Comparison of ENCODE assay signal across 9 cellular contexts in the genomic region with DNA sequence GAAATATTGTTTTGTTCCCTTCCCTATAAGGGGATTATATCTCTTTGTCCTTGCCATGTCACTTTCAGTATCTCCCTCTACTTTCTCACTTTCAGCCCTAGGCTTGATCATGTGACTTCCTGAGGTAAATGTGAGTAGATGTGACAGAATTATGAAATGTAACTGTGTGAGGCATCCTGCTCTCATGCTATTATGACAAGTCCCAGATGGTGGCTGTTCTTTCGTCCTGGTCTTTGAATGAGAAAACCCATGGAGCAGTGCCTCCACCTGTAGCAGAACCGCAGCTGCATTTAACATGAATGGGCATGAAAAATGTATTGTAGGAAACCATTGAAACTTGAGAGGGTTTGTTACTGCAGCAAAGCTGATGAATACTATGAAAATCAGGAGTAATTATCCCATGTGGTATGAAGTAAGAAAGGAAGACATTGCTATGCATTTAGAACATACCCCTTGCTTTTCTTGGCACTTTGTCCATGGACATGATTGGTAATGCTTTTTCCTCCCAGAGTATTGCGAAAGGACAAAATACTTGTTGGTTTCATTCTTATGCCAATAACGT.
A peak's percentile ranks its signal among the peaks of the same experiment; 100 is the strongest.
DNase-seq lines count a peak whose midpoint lies in the region; ATAC-seq and TF ChIP-seq lines count a peak whose summit lies in the region.
"Had no signal": no experiment of that assay in that cellular context is flagged by ENCODE, and none has a peak within 500 bp of the region (broad histone marks: within the 10 kb centered on the region; RNA-seq: fewer than 3 reads in every experiment).

No MANE protein-coding gene starts in this region.

- peak; percentile 100 for ATAC-seq in GM18909 (IDR thresholded peaks at IDR 0.05; ENCODE audit: poor library complexity, unreplicated experiment)
- peak; percentile 97 for ATAC-seq in HG03039 (IDR thresholded peaks at IDR 0.05; ENCODE audit: unreplicated experiment)
- peak; percentile 98 to 99 for ATAC-seq in activated naive CD4-positive, alpha-beta T cell treated with anti-CD3 and anti-CD28 coated beads, Interleukin-2, amount 50 U/mL, for 72 hours

- H3K36me3 ChIP-seq in H7 (replicated peaks; ENCODE audit: control insufficient read depth, insufficient read depth, low read length): no peaks in the 10 kb centered on the region
- H3K36me3 ChIP-seq: thyroid gland had no signal

- DNase-seq in AG09319 (ENCODE audit: extremely low read depth, low read depth) (peak; percentile 94), iPS-NIHi11 (ENCODE audit: low spot score) (no peak), HK-2 (ENCODE audit: unreplicated experiment) (no peak), coronary artery (ENCODE audit: low spot score) (no peak), H7 (no peak)
- no peak for DNase-seq in activated naive CD4-positive, alpha-beta T cell treated with anti-CD3 and anti-CD28 coated beads, Interleukin-2, amount 50 U/mL, for 72 hours (ENCODE audit: low spot score in 2 of 2)
- DNase-seq: thyroid gland had no signal

- no peak overlapping the region for H3K4me3 ChIP-seq in coronary artery
- H3K4me3 ChIP-seq in H7 (ENCODE audit: insufficient read depth, low read depth, low read length): no peak overlapping the region
- H3K4me3 ChIP-seq: thyroid gland had no signal

- peaks cover 5 to 6% of the 10 kb centered on the region in 2 donors for H3K36me3 Mint-ChIP-seq in activated naive CD4-positive, alpha-beta T cell treated with anti-CD3 and anti-CD28 coated beads, Interleukin-2, amount 50 U/mL, for 72 hours

- peaks cover 4 to 5% of the 10 kb centered on the region in 2 donors for H3K9me3 Mint-ChIP-seq in activated naive CD4-positive, alpha-beta T cell treated with anti-CD3 and anti-CD28 coated beads, Interleukin-2, amount 50 U/mL, for 72 hours

- no peak; the same call in 1 of the 2 replicates for TF ChIP-seq CTCF in AG09319 (IDR thresholded peaks at IDR 0.05; ENCODE audit: low read depth, low read length)
- TF ChIP-seq CTCF in coronary artery (IDR thresholded peaks at IDR 0.05): no peak

- no peaks in the 10 kb centered on the region; the same call in 1 of the 2 replicates for H3K27me3 ChIP-seq in H7 (ENCODE audit: control insufficient read depth, insufficient read depth, low read length)
- H3K27me3 ChIP-seq: thyroid gland had no signal

- peak overlapping the region; percentile 35 to 50 for H3K27ac Mint-ChIP-seq in activated naive CD4-positive, alpha-beta T cell treated with anti-CD3 and anti-CD28 coated beads, Interleukin-2, amount 50 U/mL, for 72 hours

- no peak overlapping the region for H3K27ac ChIP-seq in coronary artery
- H3K27ac ChIP-seq: thyroid gland had no signal
